Comparison of ENCODE assay signal across 25 cellular contexts in the genomic region with DNA sequence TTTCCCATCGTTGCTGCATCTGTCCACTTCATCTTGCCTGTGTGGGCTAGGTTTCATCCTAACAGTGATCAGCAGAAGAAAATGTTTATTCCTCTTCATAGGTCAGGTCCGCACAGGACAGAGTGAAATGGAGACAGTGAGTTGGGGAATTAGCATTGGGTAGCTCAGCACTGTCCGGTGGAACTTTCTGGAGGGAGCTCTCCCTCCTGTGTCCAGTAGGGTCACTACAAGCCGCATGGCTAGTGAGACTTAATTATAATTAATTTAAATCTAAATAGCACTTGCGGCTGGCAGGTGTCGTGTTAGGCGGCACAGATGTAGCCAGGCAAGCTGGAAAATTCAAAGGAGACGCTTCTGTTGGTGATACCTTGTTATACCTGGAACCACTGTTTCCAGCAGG. TPM values are rescaled to one million over a fixed set of nuclear protein-coding genes. Genes with fewer than 3 reads are reported as not detected.
"Had no signal": no experiment of that assay in that cellular context is flagged by ENCODE, and none has a peak within 500 bp of the region (broad histone marks: within the 10 kb centered on the region; RNA-seq: fewer than 3 reads in every experiment).

No MANE protein-coding gene starts in this region.

- H3K4me3 ChIP-seq: breast epithelium, SK-N-MC had no signal

- ATAC-seq: activated CD4-positive, alpha-beta T cell treated with anti-CD3 and anti-CD28 coated beads for 36 hours; Panc1; Right ventricle myocardium inferior had no signal

- DNase-seq: activated CD4-positive, alpha-beta memory T cell treated with anti-CD3 and anti-CD28 coated beads, Interleukin-2, amount 10 ng/mL, durations not matched to agents 7 days and 5 days; activated CD4-positive, alpha-beta T cell treated with anti-CD3 and anti-CD28 coated beads for 36 hours; activated CD4-positive, alpha-beta T cell treated with anti-CD3 and anti-CD28 coated beads, Interleukin-2, amount 50 U/mL, for 1 hour; activated T-cell treated with anti-CD3 and anti-CD28 coated beads for 4 hours; aorta; caudate nucleus; Karpas-422; MM.1S; NCI-H1105 treated with DMSO at 0.1 percent for 48 hours; NCI-H1436 treated with DMSO at 0.1 percent for 48 hours; NCI-H187; NCI-H2081; NCI-H510A treated with DMSO at 0.1 percent for 48 hours; NCI-H774; NK-92 treated with Interleukin-12 subunit alpha and Interleukin-12 subunit beta, amount 100 ng/mL, for 24 hours; OCI-M1; RPMI8226; T-helper 1 cell had no signal

- H3K9me3 ChIP-seq: breast epithelium had no signal

- H3K4me1 ChIP-seq: breast epithelium had no signal

- H3K36me3 ChIP-seq: breast epithelium had no signal

- H3K27ac ChIP-seq: breast epithelium, SK-N-MC, VCaP had no signal

RNA-seq across cellular contexts. Expression of a gene that starts 48.4 kb away (rescaled TPM):
- total RNA-seq: activated CD4-positive, alpha-beta memory T cell treated with anti-CD3 and anti-CD28 coated beads, Interleukin-2, amount 10 ng/mL, durations not matched to agents 7 days and 5 days; activated CD4-positive, alpha-beta T cell treated with anti-CD3 and anti-CD28 coated beads for 36 hours; activated CD8-positive, alpha-beta memory T cell treated with anti-CD3 and anti-CD28 coated beads for 36 hours; aorta; breast epithelium; T-helper 2 cell treated with Interferon-gamma antibody and Interleukin-4, amounts not matched to agents 100 ng/mL and 5 ng/mL, for 36 hours had no signal
